In the genomic region with DNA sequence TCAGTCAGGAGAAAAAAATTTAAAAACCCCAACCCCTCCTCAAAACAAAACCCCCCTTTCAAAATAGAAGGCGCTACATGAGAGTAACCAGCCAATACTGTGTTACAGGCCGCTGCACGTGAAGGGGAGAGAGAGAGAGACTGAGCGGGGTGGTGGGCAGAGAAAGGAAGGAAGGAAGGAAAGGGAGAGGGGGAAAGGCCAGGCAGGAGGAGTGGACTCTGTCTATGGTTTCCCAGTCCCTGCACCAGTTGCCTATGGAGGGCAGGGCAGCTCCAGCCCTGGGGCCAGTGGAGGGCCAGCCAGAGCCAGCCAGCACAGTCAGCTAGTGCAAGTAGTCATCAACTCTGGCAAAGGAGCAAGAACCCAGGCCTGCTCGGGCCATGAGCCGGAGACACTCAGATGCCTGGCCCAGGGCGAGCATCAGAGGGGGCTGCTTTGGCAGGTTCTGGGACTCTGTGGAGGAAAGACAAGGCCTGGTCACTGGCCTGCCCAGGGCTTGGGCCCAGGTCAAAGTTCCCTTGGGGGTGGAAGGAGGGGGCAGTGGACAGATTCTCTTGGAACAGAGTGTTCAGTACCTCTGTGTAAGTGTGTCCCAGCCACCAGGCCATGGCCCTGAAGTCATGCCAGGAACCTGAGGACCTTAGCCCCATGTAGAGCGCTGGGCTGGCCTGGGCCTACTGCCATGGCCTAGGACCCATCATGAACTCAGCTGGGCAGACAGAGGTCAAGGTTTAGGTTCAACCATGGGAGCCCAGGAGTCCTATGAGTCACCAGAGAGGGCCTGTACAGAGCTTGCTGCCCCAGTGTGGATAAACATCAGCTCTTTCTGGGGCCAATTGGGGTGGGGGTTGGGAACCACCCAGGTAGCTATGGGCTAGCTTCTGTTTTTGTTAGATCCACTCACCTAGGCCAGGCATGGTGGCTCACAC, we compare ENCODE assay signal across 1 cellular context.
TF ChIP-seq lines count a peak whose summit lies in the region.

No MANE protein-coding gene starts in this region.

TF ChIP-seq in HepG2, 621 proteins besides CTCF, POLR2A, EP300 and RAD21 (continued from another document and continues in another):
- TF ChIP-seq, protein P1, sequence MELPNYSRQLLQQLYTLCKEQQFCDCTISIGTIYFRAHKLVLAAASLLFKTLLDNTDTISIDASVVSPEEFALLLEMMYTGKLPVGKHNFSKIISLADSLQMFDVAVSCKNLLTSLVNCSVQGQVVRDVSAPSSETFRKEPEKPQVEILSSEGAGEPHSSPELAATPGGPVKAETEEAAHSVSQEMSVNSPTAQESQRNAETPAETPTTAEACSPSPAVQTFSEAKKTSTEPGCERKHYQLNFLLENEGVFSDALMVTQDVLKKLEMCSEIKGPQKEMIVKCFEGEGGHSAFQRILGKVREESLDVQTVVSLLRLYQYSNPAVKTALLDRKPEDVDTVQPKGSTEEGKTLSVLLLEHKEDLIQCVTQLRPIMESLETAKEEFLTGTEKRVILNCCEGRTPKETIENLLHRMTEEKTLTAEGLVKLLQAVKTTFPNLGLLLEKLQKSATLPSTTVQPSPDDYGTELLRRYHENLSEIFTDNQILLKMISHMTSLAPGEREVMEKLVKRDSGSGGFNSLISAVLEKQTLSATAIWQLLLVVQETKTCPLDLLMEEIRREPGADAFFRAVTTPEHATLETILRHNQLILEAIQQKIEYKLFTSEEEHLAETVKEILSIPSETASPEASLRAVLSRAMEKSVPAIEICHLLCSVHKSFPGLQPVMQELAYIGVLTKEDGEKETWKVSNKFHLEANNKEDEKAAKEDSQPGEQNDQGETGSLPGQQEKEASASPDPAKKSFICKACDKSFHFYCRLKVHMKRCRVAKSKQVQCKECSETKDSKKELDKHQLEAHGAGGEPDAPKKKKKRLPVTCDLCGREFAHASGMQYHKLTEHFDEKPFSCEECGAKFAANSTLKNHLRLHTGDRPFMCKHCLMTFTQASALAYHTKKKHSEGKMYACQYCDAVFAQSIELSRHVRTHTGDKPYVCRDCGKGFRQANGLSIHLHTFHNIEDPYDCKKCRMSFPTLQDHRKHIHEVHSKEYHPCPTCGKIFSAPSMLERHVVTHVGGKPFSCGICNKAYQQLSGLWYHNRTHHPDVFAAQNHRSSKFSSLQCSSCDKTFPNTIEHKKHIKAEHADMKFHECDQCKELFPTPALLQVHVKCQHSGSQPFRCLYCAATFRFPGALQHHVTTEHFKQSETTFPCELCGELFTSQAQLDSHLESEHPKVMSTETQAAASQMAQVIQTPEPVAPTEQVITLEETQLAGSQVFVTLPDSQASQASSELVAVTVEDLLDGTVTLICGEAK (IDR thresholded peaks at IDR 0.05): no peak
- TF ChIP-seq, protein P1 (CRISPR knock-in tag; IDR thresholded peaks at IDR 0.05): no peak
- TF ChIP-seq NR3C1 (CRISPR knock-in tag; IDR thresholded peaks at IDR 0.05): no peak
- no peak for TF ChIP-seq ARID2 (CRISPR knock-in tag; IDR thresholded peaks at IDR 0.05; ENCODE audit: borderline replicate concordance)
- TF ChIP-seq DNMT1 (CRISPR knock-in tag; IDR thresholded peaks at IDR 0.05): no peak
- TF ChIP-seq ZNF570 (CRISPR knock-in tag; IDR thresholded peaks at IDR 0.05; ENCODE audit: borderline replicate concordance): no peak
- TF ChIP-seq, protein P2, sequence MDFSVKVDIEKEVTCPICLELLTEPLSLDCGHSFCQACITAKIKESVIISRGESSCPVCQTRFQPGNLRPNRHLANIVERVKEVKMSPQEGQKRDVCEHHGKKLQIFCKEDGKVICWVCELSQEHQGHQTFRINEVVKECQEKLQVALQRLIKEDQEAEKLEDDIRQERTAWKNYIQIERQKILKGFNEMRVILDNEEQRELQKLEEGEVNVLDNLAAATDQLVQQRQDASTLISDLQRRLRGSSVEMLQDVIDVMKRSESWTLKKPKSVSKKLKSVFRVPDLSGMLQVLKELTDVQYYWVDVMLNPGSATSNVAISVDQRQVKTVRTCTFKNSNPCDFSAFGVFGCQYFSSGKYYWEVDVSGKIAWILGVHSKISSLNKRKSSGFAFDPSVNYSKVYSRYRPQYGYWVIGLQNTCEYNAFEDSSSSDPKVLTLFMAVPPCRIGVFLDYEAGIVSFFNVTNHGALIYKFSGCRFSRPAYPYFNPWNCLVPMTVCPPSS (IDR thresholded peaks at IDR 0.05): no peak
- TF ChIP-seq FOXK2 (IDR thresholded peaks at IDR 0.05): peak; percentile 52; the same call in 1 of the 2 replicates
- TF ChIP-seq, protein P3, sequence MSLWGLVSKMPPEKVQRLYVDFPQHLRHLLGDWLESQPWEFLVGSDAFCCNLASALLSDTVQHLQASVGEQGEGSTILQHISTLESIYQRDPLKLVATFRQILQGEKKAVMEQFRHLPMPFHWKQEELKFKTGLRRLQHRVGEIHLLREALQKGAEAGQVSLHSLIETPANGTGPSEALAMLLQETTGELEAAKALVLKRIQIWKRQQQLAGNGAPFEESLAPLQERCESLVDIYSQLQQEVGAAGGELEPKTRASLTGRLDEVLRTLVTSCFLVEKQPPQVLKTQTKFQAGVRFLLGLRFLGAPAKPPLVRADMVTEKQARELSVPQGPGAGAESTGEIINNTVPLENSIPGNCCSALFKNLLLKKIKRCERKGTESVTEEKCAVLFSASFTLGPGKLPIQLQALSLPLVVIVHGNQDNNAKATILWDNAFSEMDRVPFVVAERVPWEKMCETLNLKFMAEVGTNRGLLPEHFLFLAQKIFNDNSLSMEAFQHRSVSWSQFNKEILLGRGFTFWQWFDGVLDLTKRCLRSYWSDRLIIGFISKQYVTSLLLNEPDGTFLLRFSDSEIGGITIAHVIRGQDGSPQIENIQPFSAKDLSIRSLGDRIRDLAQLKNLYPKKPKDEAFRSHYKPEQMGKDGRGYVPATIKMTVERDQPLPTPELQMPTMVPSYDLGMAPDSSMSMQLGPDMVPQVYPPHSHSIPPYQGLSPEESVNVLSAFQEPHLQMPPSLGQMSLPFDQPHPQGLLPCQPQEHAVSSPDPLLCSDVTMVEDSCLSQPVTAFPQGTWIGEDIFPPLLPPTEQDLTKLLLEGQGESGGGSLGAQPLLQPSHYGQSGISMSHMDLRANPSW (CRISPR knock-in tag; IDR thresholded peaks at IDR 0.05; ENCODE audit: borderline replicate concordance): 0 out of 2 replicates have a peak, but pooled peaks have one; percentile 64
- no peak for TF ChIP-seq ZNF24 (IDR thresholded peaks at IDR 0.05)
- TF ChIP-seq ZNF772 (CRISPR knock-in tag; IDR thresholded peaks at IDR 0.05): no peak
- TF ChIP-seq, protein P4, sequence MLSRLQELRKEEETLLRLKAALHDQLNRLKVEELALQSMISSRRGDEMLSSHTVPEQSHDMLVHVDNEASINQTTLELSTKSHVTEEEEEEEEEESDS (CRISPR knock-in tag; IDR thresholded peaks at IDR 0.05; ENCODE audit: borderline replicate concordance): no peak
- TF ChIP-seq, protein P5, sequence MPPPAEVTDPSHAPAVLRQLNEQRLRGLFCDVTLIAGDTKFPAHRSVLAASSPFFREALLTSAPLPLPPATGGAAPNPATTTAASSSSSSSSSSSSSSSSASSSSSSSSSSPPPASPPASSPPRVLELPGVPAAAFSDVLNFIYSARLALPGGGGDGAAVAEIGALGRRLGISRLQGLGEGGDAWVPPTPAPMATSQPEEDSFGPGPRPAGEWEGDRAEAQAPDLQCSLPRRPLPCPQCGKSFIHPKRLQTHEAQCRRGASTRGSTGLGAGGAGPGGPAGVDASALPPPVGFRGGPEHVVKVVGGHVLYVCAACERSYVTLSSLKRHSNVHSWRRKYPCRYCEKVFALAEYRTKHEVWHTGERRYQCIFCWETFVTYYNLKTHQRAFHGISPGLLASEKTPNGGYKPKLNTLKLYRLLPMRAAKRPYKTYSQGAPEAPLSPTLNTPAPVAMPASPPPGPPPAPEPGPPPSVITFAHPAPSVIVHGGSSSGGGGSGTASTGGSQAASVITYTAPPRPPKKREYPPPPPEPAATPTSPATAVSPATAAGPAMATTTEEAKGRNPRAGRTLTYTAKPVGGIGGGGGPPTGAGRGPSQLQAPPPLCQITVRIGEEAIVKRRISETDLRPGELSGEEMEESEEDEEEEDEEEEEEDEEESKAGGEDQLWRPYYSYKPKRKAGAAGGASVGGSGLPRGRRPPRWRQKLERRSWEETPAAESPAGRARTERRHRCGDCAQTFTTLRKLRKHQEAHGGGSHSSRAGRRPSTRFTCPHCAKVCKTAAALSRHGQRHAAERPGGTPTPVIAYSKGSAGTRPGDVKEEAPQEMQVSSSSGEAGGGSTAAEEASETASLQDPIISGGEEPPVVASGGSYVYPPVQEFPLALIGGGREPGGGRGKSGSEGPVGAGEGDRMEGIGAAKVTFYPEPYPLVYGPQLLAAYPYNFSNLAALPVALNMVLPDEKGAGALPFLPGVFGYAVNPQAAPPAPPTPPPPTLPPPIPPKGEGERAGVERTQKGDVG (CRISPR knock-in tag; IDR thresholded peaks at IDR 0.05; ENCODE audit: borderline replicate concordance): 0 out of 2 replicates have a peak, but pooled peaks have one; percentile 47
- TF ChIP-seq ZNF7 (CRISPR knock-in tag; IDR thresholded peaks at IDR 0.05): no peak
- no peak for TF ChIP-seq SYNCRIP (IDR thresholded peaks at IDR 0.05; ENCODE audit: insufficient read depth, low read depth, low read length)
- TF ChIP-seq ATF7-NPFF (CRISPR knock-in tag; IDR thresholded peaks at IDR 0.05; ENCODE audit: low read depth): 0 out of 2 replicates have a peak, but pooled peaks have one; percentile 43
- no peak for TF ChIP-seq HNRNPK (IDR thresholded peaks at IDR 0.05; ENCODE audit: low read depth, low read length, poor library complexity, severe bottlenecking)
- TF ChIP-seq TBX3 (IDR thresholded peaks at IDR 0.05; ENCODE audit: borderline replicate concordance): no peak
- no peak for TF ChIP-seq ZNF564 (CRISPR knock-in tag; IDR thresholded peaks at IDR 0.05)
- no peak for TF ChIP-seq ZNF616 (CRISPR knock-in tag; IDR thresholded peaks at IDR 0.05; ENCODE audit: low read depth)
- TF ChIP-seq ZNF761 (CRISPR knock-in tag; conservative IDR thresholded peaks at IDR 0.05): no peak
- no peak for TF ChIP-seq GTF3A (CRISPR knock-in tag; conservative IDR thresholded peaks at IDR 0.05)
- no peak for TF ChIP-seq ZBTB8A (CRISPR knock-in tag; IDR thresholded peaks at IDR 0.05; ENCODE audit: borderline replicate concordance, low read depth)
- TF ChIP-seq ZNF207 (IDR thresholded peaks at IDR 0.05; ENCODE audit: borderline replicate concordance): no peak
- peak; percentile 54; the same call in 1 of the 2 replicates for TF ChIP-seq PITX1 (CRISPR knock-in tag; IDR thresholded peaks at IDR 0.05)
- no peak for TF ChIP-seq MAFF (IDR thresholded peaks at IDR 0.05; ENCODE audit: low read depth, low read length)
- no peak for TF ChIP-seq HOXA5 (CRISPR knock-in tag; IDR thresholded peaks at IDR 0.05)
- no peak for TF ChIP-seq BHLHE40 (IDR thresholded peaks at IDR 0.05; ENCODE audit: low read length)
- no peak for TF ChIP-seq ARHGAP35 (CRISPR knock-in tag; IDR thresholded peaks at IDR 0.05; ENCODE audit: borderline replicate concordance)
- TF ChIP-seq NR2C2 (CRISPR knock-in tag; IDR thresholded peaks at IDR 0.05; ENCODE audit: borderline replicate concordance): peak; percentile 87
- TF ChIP-seq ZNF382 (CRISPR knock-in tag; IDR thresholded peaks at IDR 0.05; ENCODE audit: borderline replicate concordance): no peak
- peak; percentile 84; the same call in 1 of the 2 replicates for TF ChIP-seq ZNF614 (CRISPR knock-in tag; IDR thresholded peaks at IDR 0.05; ENCODE audit: borderline replicate concordance)
- no peak for TF ChIP-seq ZNF615 (CRISPR knock-in tag; IDR thresholded peaks at IDR 0.05; ENCODE audit: borderline replicate concordance)
- no peak for TF ChIP-seq ZNF841 (CRISPR knock-in tag; IDR thresholded peaks at IDR 0.05; ENCODE audit: borderline replicate concordance)
- no peak for TF ChIP-seq ATAD3A (CRISPR knock-in tag; IDR thresholded peaks at IDR 0.05)
- TF ChIP-seq, protein P6, sequence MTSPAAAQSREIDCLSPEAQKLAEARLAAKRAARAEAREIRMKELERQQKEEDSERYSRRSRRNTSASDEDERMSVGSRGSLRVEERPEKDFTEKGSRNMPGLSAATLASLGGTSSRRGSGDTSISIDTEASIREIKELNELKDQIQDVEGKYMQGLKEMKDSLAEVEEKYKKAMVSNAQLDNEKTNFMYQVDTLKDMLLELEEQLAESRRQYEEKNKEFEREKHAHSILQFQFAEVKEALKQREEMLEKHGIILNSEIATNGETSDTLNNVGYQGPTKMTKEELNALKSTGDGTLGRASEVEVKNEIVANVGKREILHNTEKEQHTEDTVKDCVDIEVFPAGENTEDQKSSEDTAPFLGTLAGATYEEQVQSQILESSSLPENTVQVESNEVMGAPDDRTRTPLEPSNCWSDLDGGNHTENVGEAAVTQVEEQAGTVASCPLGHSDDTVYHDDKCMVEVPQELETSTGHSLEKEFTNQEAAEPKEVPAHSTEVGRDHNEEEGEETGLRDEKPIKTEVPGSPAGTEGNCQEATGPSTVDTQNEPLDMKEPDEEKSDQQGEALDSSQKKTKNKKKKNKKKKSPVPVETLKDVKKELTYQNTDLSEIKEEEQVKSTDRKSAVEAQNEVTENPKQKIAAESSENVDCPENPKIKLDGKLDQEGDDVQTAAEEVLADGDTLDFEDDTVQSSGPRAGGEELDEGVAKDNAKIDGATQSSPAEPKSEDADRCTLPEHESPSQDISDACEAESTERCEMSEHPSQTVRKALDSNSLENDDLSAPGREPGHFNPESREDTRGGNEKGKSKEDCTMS (CRISPR knock-in tag; conservative IDR thresholded peaks at IDR 0.05): no peak
- no peak; the same call in 1 of the 2 replicates for TF ChIP-seq EHMT2 (IDR thresholded peaks at IDR 0.05; ENCODE audit: borderline replicate concordance, low read depth, low read length)
- no peak for TF ChIP-seq KAT7 (CRISPR knock-in tag; IDR thresholded peaks at IDR 0.05; ENCODE audit: borderline replicate concordance)
